In genomic region chr3:58015524-58015915, GRCh38 we compare ENCODE assay signal across 20 cellular contexts. TPM values are rescaled to one million over a fixed set of nuclear protein-coding genes. Genes with fewer than 3 reads are reported as not detected.
A peak's percentile ranks its signal among the peaks of the same experiment; 100 is the strongest.
DNase-seq lines count a peak whose midpoint lies in the region; ATAC-seq and TF ChIP-seq lines count a peak whose summit lies in the region.
"Had no signal": no experiment of that assay in that cellular context is flagged by ENCODE, and none has a peak within 500 bp of the region (broad histone marks: within the 10 kb centered on the region; RNA-seq: fewer than 3 reads in every experiment).

No MANE protein-coding gene starts in this region.

- H3K27ac Mint-ChIP-seq in GM23338 (peak overlapping the region; percentile 70; the same call in 1 of the 2 replicates), mesothelial cell of epicardium (peak overlapping the region; percentile 97)
- H3K27ac Mint-ChIP-seq in activated T-helper 17 cell treated with anti-CD3 and anti-CD28 coated beads, Interleukin-2, amount 50 U/mL, for 72 hours, result peak overlapping the region; percentile 17
- H3K27ac Mint-ChIP-seq: stimulated activated naive B cell treated with anti-CD40 and anti-IgM and Interleukin-4, amounts not matched to agents 10 μg/mL and 1 μg/mL and 100 μg/mL, for 72 hours had no signal

- H3K27me3 ChIP-seq in GM23338 (ENCODE audit: insufficient read depth) (no peaks in the 10 kb centered on the region), subcutaneous abdominal adipose tissue (ENCODE audit: control insufficient read depth in 5 of 5, insufficient read depth in 4 of 5, low read length in 5 of 5) (no peaks in the 10 kb centered on the region)
- H3K27me3 ChIP-seq: SJSA1, upper lobe of right lung had no signal

- no peak overlapping the region for H2AFZ ChIP-seq in GM23338

- peaks cover 6% of the 10 kb centered on the region for H3F3A ChIP-seq in GM23338 (replicated peaks; ENCODE audit: low read depth)

- H3K36me3 Mint-ChIP-seq in GM23338 (ENCODE audit: low read depth) (no peaks in the 10 kb centered on the region; the same call in 2 of the 3 replicates), mesothelial cell of epicardium (no peaks in the 10 kb centered on the region)
- no peaks in the 10 kb centered on the region for H3K36me3 Mint-ChIP-seq in activated T-helper 17 cell treated with anti-CD3 and anti-CD28 coated beads, Interleukin-2, amount 50 U/mL, for 72 hours (ENCODE audit: low read depth)

- peaks cover 100% of the 10 kb centered on the region for H3K79me2 ChIP-seq in GM23338 (replicated peaks; ENCODE audit: insufficient read depth)

- peak overlapping the region; percentile 32 for H3K4me2 ChIP-seq in GM23338

- ATAC-seq in GM23338 (no peak), GM21717 (IDR thresholded peaks at IDR 0.05; ENCODE audit: unreplicated experiment) (no peak)
- no peak for ATAC-seq in activated T-helper 17 cell treated with anti-CD3 and anti-CD28 coated beads, Interleukin-2, amount 50 U/mL, for 72 hours (replicated peaks)
- ATAC-seq: HCT116; K562; right cardiac atrium; stimulated activated naive B cell treated with anti-CD40 and anti-IgM and Interleukin-4, amounts not matched to agents 10 μg/mL and 1 μg/mL and 100 μg/mL, for 72 hours; upper lobe of right lung had no signal

- no peak for TF ChIP-seq CTCF in GM23338 (conservative IDR thresholded peaks at IDR 0.05; ENCODE audit: low read depth in 2 of 2)
- TF ChIP-seq CTCF in mesothelial cell of epicardium (IDR thresholded peaks at IDR 0.05; ENCODE audit: unreplicated experiment), result no peak

- H3K27ac ChIP-seq in GM23338 (ENCODE audit: low read depth) (peak overlapping the region; percentile 81; the same call in 1 of the 2 replicates), subcutaneous abdominal adipose tissue (ENCODE audit: low read depth, low read length) (peak overlapping the region; percentile 6)
- H3K27ac ChIP-seq: HL-60, upper lobe of right lung had no signal

- no peaks in the 10 kb centered on the region for H3K9me3 Mint-ChIP-seq in GM23338
- H3K9me3 Mint-ChIP-seq in activated T-helper 17 cell treated with anti-CD3 and anti-CD28 coated beads, Interleukin-2, amount 50 U/mL, for 72 hours, result no peaks in the 10 kb centered on the region
- H3K9me3 Mint-ChIP-seq in mesothelial cell of epicardium, result no peaks in the 10 kb centered on the region
- H3K9me3 Mint-ChIP-seq: stimulated activated naive B cell treated with anti-CD40 and anti-IgM and Interleukin-4, amounts not matched to agents 10 μg/mL and 1 μg/mL and 100 μg/mL, for 72 hours had no signal

- no peaks in the 10 kb centered on the region for H3K9me2 ChIP-seq in GM23338 (ENCODE audit: insufficient read depth)

- H3K4me1 Mint-ChIP-seq in GM23338 (peaks cover 69% of the 10 kb centered on the region), mesothelial cell of epicardium (peaks cover 70% of the 10 kb centered on the region)
- H3K4me1 Mint-ChIP-seq in activated T-helper 17 cell treated with anti-CD3 and anti-CD28 coated beads, Interleukin-2, amount 50 U/mL, for 72 hours, result peaks cover 35% of the 10 kb centered on the region

- peaks cover 50% of the 10 kb centered on the region for H4K20me1 ChIP-seq in GM23338 (replicated peaks; ENCODE audit: insufficient read depth)

- H3K9ac ChIP-seq in subcutaneous abdominal adipose tissue (ENCODE audit: low read length in 5 of 5), result peak overlapping the region in 1 of 5 donors; percentile 16

- H3K4me3 Mint-ChIP-seq in GM23338, result no peak overlapping the region
- no peak overlapping the region for H3K4me3 Mint-ChIP-seq in activated T-helper 17 cell treated with anti-CD3 and anti-CD28 coated beads, Interleukin-2, amount 50 U/mL, for 72 hours
- H3K4me3 Mint-ChIP-seq in mesothelial cell of epicardium, result no peak overlapping the region
- H3K4me3 Mint-ChIP-seq: stimulated activated naive B cell treated with anti-CD40 and anti-IgM and Interleukin-4, amounts not matched to agents 10 μg/mL and 1 μg/mL and 100 μg/mL, for 72 hours had no signal

- H3K4me3 ChIP-seq in GM23338, result no peak overlapping the region
- H3K4me3 ChIP-seq in subcutaneous abdominal adipose tissue (ENCODE audit: low read depth in 1 of 5, low read length in 5 of 5), result no peak overlapping the region
- H3K4me3 ChIP-seq: K562, SJSA1, upper lobe of right lung had no signal

- no peaks in the 10 kb centered on the region for H3K9me3 ChIP-seq in subcutaneous abdominal adipose tissue (ENCODE audit: control insufficient read depth in 5 of 5, low read length in 5 of 5)
- H3K9me3 ChIP-seq: SJSA1, upper lobe of right lung had no signal

- H3K4me1 ChIP-seq in GM23338 (ENCODE audit: insufficient read depth) (peaks cover 90% of the 10 kb centered on the region), subcutaneous abdominal adipose tissue (ENCODE audit: control insufficient read depth in 5 of 5, insufficient read depth in 5 of 5, low read length in 5 of 5) (peaks cover 3 to 68% (median 34%) of the 10 kb centered on the region in 5 donors)

- DNase-seq in GM23338 (ENCODE audit: low spot score) (no peak), mesothelial cell of epicardium (ENCODE audit: low spot score in 2 of 2, unreplicated experiment in 2 of 2) (no peak), NOMO-1 treated with DMSO at 0.1 percent for 48 hours (lab: John Stamatoyannopoulos, UW; ENCODE audit: unreplicated experiment) (no peak), cortex of kidney (lab: John Stamatoyannopoulos, UW) (no peak)
- DNase-seq: cerebellar nuclear complex; mesendoderm; NCI-H1048; NCI-H2107; NCI-H526; OCI-M1; right cardiac atrium; stimulated activated naive B cell treated with anti-CD40 and anti-IgM and Interleukin-4, amounts not matched to agents 10 μg/mL and 1 μg/mL and 100 μg/mL, for 72 hours; upper lobe of right lung had no signal

- H3K27me3 Mint-ChIP-seq in GM23338 (ENCODE audit: insufficient read depth, low read depth, poor library complexity) (peaks cover 14% of the 10 kb centered on the region), mesothelial cell of epicardium (ENCODE audit: low read depth) (no peaks in the 10 kb centered on the region)
- no peaks in the 10 kb centered on the region for H3K27me3 Mint-ChIP-seq in activated T-helper 17 cell treated with anti-CD3 and anti-CD28 coated beads, Interleukin-2, amount 50 U/mL, for 72 hours
- H3K27me3 Mint-ChIP-seq: stimulated activated naive B cell treated with anti-CD40 and anti-IgM and Interleukin-4, amounts not matched to agents 10 μg/mL and 1 μg/mL and 100 μg/mL, for 72 hours had no signal

- no peaks in the 10 kb centered on the region for H3K36me3 ChIP-seq in GM23338 (ENCODE audit: insufficient read depth)
- H3K36me3 ChIP-seq in subcutaneous abdominal adipose tissue (ENCODE audit: control insufficient read depth in 5 of 5, insufficient read depth in 5 of 5, low read length in 5 of 5), result no peaks in the 10 kb centered on the region
- H3K36me3 ChIP-seq: upper lobe of right lung had no signal

TF ChIP-seq in GM23338, 12 proteins besides CTCF, POLR2A, EP300 and RAD21 (continues in another document):
- TF ChIP-seq CREB1 (CRISPR knock-in tag; IDR thresholded peaks at IDR 0.05; ENCODE audit: low read depth), result no peak

RNA-seq across cellular contexts. Expression of gene FLNB, which starts 7.3 kb away (rescaled TPM):
- total RNA-seq in GM23338 (2014; rRNA removed; shearing (Covaris generic)), result 155 and 179 TPM in 2 replicates
- 36.5 and 39.7 TPM in 2 replicates for polyA plus RNA-seq in GM23338 (2016; fragmentation: Nextera tagmentation; extraction: Ambion mirVana)
- 10 to 100 TPM; 22.5 to 23.6 TPM for total RNA-seq in activated T-helper 17 cell treated with anti-CD3 and anti-CD28 coated beads, Interleukin-2, amount 50 U/mL, for 72 hours
- 173 to 190 TPM (median 177 TPM) in 3 replicates for total RNA-seq in mesothelial cell of epicardium

Comparison
In these comparisons a context has a peak if more than half of its experiments do, and no peak if none do; other contexts are left out.
1. H3K27ac Mint-ChIP-seq: peak in every context shown above with its lines; median percentile 97 in mesothelial cell of epicardium; 70 in GM23338; 17 in activated T-helper 17 cell treated with anti-CD3 and anti-CD28 coated beads, Interleukin-2, amount 50 U/mL, for 72 hours.